In the genomic region with DNA sequence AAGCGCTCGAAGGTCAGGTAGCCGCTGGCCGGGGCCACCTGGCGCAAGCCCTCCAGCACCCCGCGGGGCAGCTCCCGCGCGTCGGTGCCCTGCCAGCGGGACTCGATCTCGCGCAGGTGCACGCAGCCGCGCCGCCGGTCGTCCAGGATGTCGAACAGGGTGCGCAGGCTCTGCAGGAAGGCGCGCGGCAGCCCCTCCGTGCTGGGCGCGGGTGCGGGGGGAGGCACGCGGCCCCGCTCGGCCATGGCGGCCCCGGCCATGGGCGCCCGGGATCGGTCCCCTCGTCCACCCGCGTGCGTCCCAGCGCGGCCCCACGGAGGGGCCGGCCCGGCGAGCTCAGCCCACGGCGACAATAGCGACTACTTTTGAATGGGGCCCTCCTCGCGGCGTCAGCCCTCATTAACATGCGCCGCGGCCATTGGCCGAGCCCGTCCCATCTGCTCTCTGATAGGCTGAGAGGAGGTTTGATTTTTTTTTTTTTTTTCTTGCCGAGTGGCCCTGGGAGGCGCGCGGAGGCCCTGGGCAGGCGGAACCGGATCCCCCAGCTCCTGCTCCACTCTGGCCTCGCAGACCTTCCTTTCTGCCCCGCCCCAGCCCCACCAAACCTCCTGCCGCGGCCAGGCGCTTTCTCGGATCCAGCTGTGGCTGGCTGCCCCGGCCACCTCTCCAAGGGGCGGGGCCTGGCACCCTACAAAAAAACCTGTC, we compare ENCODE assay signal across 8 cellular contexts. TPM values are rescaled to one million over a fixed set of nuclear protein-coding genes. Genes with fewer than 3 reads are reported as not detected.
A peak's percentile ranks its signal among the peaks of the same experiment; 100 is the strongest.
DNase-seq lines count a peak whose midpoint lies in the region; ATAC-seq and TF ChIP-seq lines count a peak whose summit lies in the region.

A gene with protein sequence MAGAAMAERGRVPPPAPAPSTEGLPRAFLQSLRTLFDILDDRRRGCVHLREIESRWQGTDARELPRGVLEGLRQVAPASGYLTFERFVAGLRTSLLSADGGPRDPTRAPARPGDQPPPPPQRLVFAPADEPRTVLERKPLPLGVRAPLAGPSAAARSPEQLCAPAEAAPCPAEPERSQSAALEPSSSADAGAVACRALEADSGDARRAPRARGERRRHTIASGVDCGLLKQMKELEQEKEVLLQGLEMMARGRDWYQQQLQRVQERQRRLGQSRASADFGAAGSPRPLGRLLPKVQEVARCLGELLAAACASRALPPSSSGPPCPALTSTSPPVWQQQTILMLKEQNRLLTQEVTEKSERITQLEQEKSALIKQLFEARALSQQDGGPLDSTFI (minus strand): TSS at position 357 of the 705 bp plus-strand sequence. CDS start 97 bp downstream, at position 260.

- TF ChIP-seq CTCF in DND-41 (IDR thresholded peaks at IDR 0.05; ENCODE audit: borderline replicate concordance, extremely low read depth, low read length, poor library complexity, severe bottlenecking) (no peak), fibroblast of pulmonary artery (IDR thresholded peaks at IDR 0.05; ENCODE audit: low read length, missing control alignments) (no peak), nephron progenitor cell (IDR thresholded peaks at IDR 0.05) (no peak)

- DNase-seq in DND-41 (peak; percentile 89), H4 (ENCODE audit: low spot score) (peak; percentile 87), MG63 (peak; percentile 92), fibroblast of pulmonary artery (ENCODE audit: low read depth) (peak; percentile 81), nephron progenitor cell (peak; percentile 89)
- peak; percentile 84 to 87 for DNase-seq in stimulated activated naive CD8-positive, alpha-beta T cell treated with anti-CD3 and anti-CD28 coated beads, Interleukin-15, amount 100 ng/mL, for 72 hours

- H3K4me1 Mint-ChIP-seq in activated T-helper 17 cell treated with anti-CD3 and anti-CD28 coated beads, Interleukin-2, amount 50 U/mL, for 72 hours: peaks cover 12% of the 10 kb centered on the region
- peaks cover 19% of the 10 kb centered on the region for H3K4me1 Mint-ChIP-seq in nephron progenitor cell
- peaks cover 38% of the 10 kb centered on the region for H3K4me1 Mint-ChIP-seq in stimulated activated naive CD8-positive, alpha-beta T cell treated with anti-CD3 and anti-CD28 coated beads, Interleukin-15, amount 100 ng/mL, for 72 hours

- peaks cover 34% of the 10 kb centered on the region for H4K20me1 ChIP-seq in DND-41 (ENCODE audit: insufficient read depth, low read length)

- peak; percentile 89 for TF ChIP-seq POLR2A in Raji (IDR thresholded peaks at IDR 0.05; ENCODE audit: insufficient read depth, low read depth, low read length)

- peak within 1 kb of the TSS; percentile 64 for H3K27ac Mint-ChIP-seq in activated T-helper 17 cell treated with anti-CD3 and anti-CD28 coated beads, Interleukin-2, amount 50 U/mL, for 72 hours
- no peak within 1 kb of the TSS for H3K27ac Mint-ChIP-seq in nephron progenitor cell
- H3K27ac Mint-ChIP-seq in stimulated activated naive CD8-positive, alpha-beta T cell treated with anti-CD3 and anti-CD28 coated beads, Interleukin-15, amount 100 ng/mL, for 72 hours: peak within 1 kb of the TSS; percentile 87 to 94

- H3K9me3 ChIP-seq in DND-41 (ENCODE audit: insufficient read depth, low read length, severe bottlenecking) (no peaks in the 10 kb centered on the region), MG63 (no peaks in the 10 kb centered on the region)

- peaks cover 5% of the 10 kb centered on the region for H3K36me3 Mint-ChIP-seq in activated T-helper 17 cell treated with anti-CD3 and anti-CD28 coated beads, Interleukin-2, amount 50 U/mL, for 72 hours (ENCODE audit: low read depth)
- no peaks in the 10 kb centered on the region for H3K36me3 Mint-ChIP-seq in nephron progenitor cell (ENCODE audit: low read depth)

- H2AFZ ChIP-seq in DND-41 (ENCODE audit: low read depth, low read length): peak within 1 kb of the TSS; percentile 70

- H3K27ac ChIP-seq in DND-41 (ENCODE audit: low read length): peak within 1 kb of the TSS; percentile 32

- ATAC-seq in DND-41 (ENCODE audit: insufficient read depth, low read depth): peak; percentile 86
- ATAC-seq in activated T-helper 17 cell treated with anti-CD3 and anti-CD28 coated beads, Interleukin-2, amount 50 U/mL, for 72 hours (replicated peaks): peak; percentile 97
- ATAC-seq in stimulated activated naive CD8-positive, alpha-beta T cell treated with anti-CD3 and anti-CD28 coated beads, Interleukin-15, amount 100 ng/mL, for 72 hours: peak; percentile 90

- peaks cover 37% of the 10 kb centered on the region for H3K4me1 ChIP-seq in DND-41 (ENCODE audit: insufficient read depth, low read length)

- H3K9me3 Mint-ChIP-seq in activated T-helper 17 cell treated with anti-CD3 and anti-CD28 coated beads, Interleukin-2, amount 50 U/mL, for 72 hours: no peaks in the 10 kb centered on the region
- H3K9me3 Mint-ChIP-seq in nephron progenitor cell: no peaks in the 10 kb centered on the region
- no peaks in the 10 kb centered on the region for H3K9me3 Mint-ChIP-seq in stimulated activated naive CD8-positive, alpha-beta T cell treated with anti-CD3 and anti-CD28 coated beads, Interleukin-15, amount 100 ng/mL, for 72 hours

- H3K9ac ChIP-seq in DND-41 (ENCODE audit: low read depth, low read length): peak within 1 kb of the TSS; percentile 60

- no peaks in the 10 kb centered on the region for H3K27me3 Mint-ChIP-seq in activated T-helper 17 cell treated with anti-CD3 and anti-CD28 coated beads, Interleukin-2, amount 50 U/mL, for 72 hours
- peaks cover 31% of the 10 kb centered on the region for H3K27me3 Mint-ChIP-seq in nephron progenitor cell (ENCODE audit: low read depth, poor library complexity)
- no peaks in the 10 kb centered on the region for H3K27me3 Mint-ChIP-seq in stimulated activated naive CD8-positive, alpha-beta T cell treated with anti-CD3 and anti-CD28 coated beads, Interleukin-15, amount 100 ng/mL, for 72 hours

- H3K4me3 ChIP-seq in DND-41 (ENCODE audit: low read depth in 1 of 2, low read length in 2 of 2) (peak within 1 kb of the TSS; percentile 53 to 76; a peak in 3 of 4 replicates), MG63 (peak within 1 kb of the TSS; percentile 48), fibroblast of pulmonary artery (replicated peaks; ENCODE audit: low read depth, low read length) (peak within 1 kb of the TSS; percentile 36)

- H3K27me3 ChIP-seq in DND-41 (ENCODE audit: insufficient read depth, low read length, poor library complexity): no peaks in the 10 kb centered on the region
- H3K27me3 ChIP-seq in MG63: no peaks in the 10 kb centered on the region

- peaks cover 13% of the 10 kb centered on the region for H3K36me3 ChIP-seq in DND-41 (ENCODE audit: insufficient read depth, low read length)
- no peaks in the 10 kb centered on the region for H3K36me3 ChIP-seq in MG63

- peak within 1 kb of the TSS; percentile 87 for H3K4me3 Mint-ChIP-seq in activated T-helper 17 cell treated with anti-CD3 and anti-CD28 coated beads, Interleukin-2, amount 50 U/mL, for 72 hours
- peak within 1 kb of the TSS; percentile 79 for H3K4me3 Mint-ChIP-seq in nephron progenitor cell
- H3K4me3 Mint-ChIP-seq in stimulated activated naive CD8-positive, alpha-beta T cell treated with anti-CD3 and anti-CD28 coated beads, Interleukin-15, amount 100 ng/mL, for 72 hours: peak within 1 kb of the TSS; percentile 83 to 86

- H3K79me2 ChIP-seq in DND-41 (ENCODE audit: insufficient read depth, low read length): peaks cover 16% of the 10 kb centered on the region

- peak within 1 kb of the TSS; percentile 97 for H3K4me2 ChIP-seq in DND-41 (ENCODE audit: insufficient read depth, low read length)

RNA-seq across cellular contexts. Expression of the gene that starts here (rescaled TPM):
- total RNA-seq in H4 (2014; rRNA removed; shearing (Covaris generic)): 5.9 and 12.4 TPM in 2 replicates
- 20.8 and 32.5 TPM in 2 replicates for total RNA-seq in MG63 (2014; rRNA removed; shearing (Covaris generic); ENCODE audit: low replicate concordance)
- total RNA-seq in activated T-helper 17 cell treated with anti-CD3 and anti-CD28 coated beads, Interleukin-2, amount 50 U/mL, for 72 hours: 10 to 100 TPM in 1 of 2 donors, 1 to 10 TPM in 1; 5.6 to 21.9 TPM

Comparison
In these comparisons a context has a peak if more than half of its experiments do, and no peak if none do; other contexts are left out.
1. Peak in every context shown above with its lines: DNase-seq, ATAC-seq, H3K4me3 ChIP-seq and H3K27ac ChIP-seq.